1 cellular context compared by ENCODE assay signal in genomic region chr14:31456841-31457664, GRCh38.
TF ChIP-seq lines count a peak whose summit lies in the region.

DTD2 (minus strand) TSS chr14:31457506; CDS start chr14:31457393, 113 bp downstream.

TF ChIP-seq in HepG2, 621 proteins besides CTCF, POLR2A, EP300 and RAD21 (continued from another document and continues in another):
- peak; percentile 53; the same call in 1 of the 2 replicates for TF ChIP-seq ZNF281 (CRISPR knock-in tag; IDR thresholded peaks at IDR 0.05; ENCODE audit: borderline replicate concordance)
- no peak for TF ChIP-seq SETDB1 (CRISPR knock-in tag; IDR thresholded peaks at IDR 0.05; ENCODE audit: borderline replicate concordance)
- TF ChIP-seq HES4 (CRISPR knock-in tag; IDR thresholded peaks at IDR 0.05; ENCODE audit: borderline replicate concordance): peak; percentile 99
- TF ChIP-seq ZNF713 (CRISPR knock-in tag; IDR thresholded peaks at IDR 0.05): peak; percentile 100
- TF ChIP-seq TMF1 (CRISPR knock-in tag; IDR thresholded peaks at IDR 0.05; ENCODE audit: low read depth): peak; percentile 98
- TF ChIP-seq E2F2 (CRISPR knock-in tag; IDR thresholded peaks at IDR 0.05; ENCODE audit: borderline replicate concordance): peak; percentile 93; the same call in 1 of the 2 replicates
- TF ChIP-seq MLLT10 (CRISPR knock-in tag; IDR thresholded peaks at IDR 0.05): peak; percentile 90; the same call in 1 of the 2 replicates
- TF ChIP-seq BRCA1 (CRISPR knock-in tag; IDR thresholded peaks at IDR 0.05): peak; percentile 99
- TF ChIP-seq HNRNPUL1 (IDR thresholded peaks at IDR 0.05; ENCODE audit: low read depth, low read length): peak; percentile 68; the same call in 1 of the 2 replicates
- peak; percentile 99 for TF ChIP-seq ZNF160 (CRISPR knock-in tag; IDR thresholded peaks at IDR 0.05)
- no peak for TF ChIP-seq SRF (IDR thresholded peaks at IDR 0.05; ENCODE audit: low read depth, low read length)
- peak; percentile 100 for TF ChIP-seq ZNF724P (CRISPR knock-in tag; IDR thresholded peaks at IDR 0.05; ENCODE audit: borderline replicate concordance)
- no peak; the same call in 1 of the 2 replicates for TF ChIP-seq TEAD2 (CRISPR knock-in tag; IDR thresholded peaks at IDR 0.05)
- TF ChIP-seq CEBPG (CRISPR knock-in tag; IDR thresholded peaks at IDR 0.05): peak; percentile 79
- TF ChIP-seq MEIS2 (CRISPR knock-in tag; IDR thresholded peaks at IDR 0.05): peak; percentile 97
- TF ChIP-seq FOXJ3 (CRISPR knock-in tag; IDR thresholded peaks at IDR 0.05; ENCODE audit: borderline replicate concordance): peak; percentile 95
- TF ChIP-seq GLI4 (CRISPR knock-in tag; IDR thresholded peaks at IDR 0.05; ENCODE audit: borderline replicate concordance): peak; percentile 100; the same call in 1 of the 2 replicates
- TF ChIP-seq ZNF790 (CRISPR knock-in tag; IDR thresholded peaks at IDR 0.05; ENCODE audit: borderline replicate concordance): peak; percentile 99
- TF ChIP-seq RBAK (CRISPR knock-in tag; IDR thresholded peaks at IDR 0.05): peak; percentile 90; the same call in 1 of the 2 replicates
- peak; percentile 99 for TF ChIP-seq ZC3H13 (CRISPR knock-in tag; IDR thresholded peaks at IDR 0.05)
- peak; percentile 92 for TF ChIP-seq ZNF329 (CRISPR knock-in tag; IDR thresholded peaks at IDR 0.05; ENCODE audit: low read depth)
- no peak for TF ChIP-seq THYN1 (CRISPR knock-in tag; IDR thresholded peaks at IDR 0.05; ENCODE audit: borderline replicate concordance, low read depth)
- TF ChIP-seq ZNF382 (CRISPR knock-in tag; IDR thresholded peaks at IDR 0.05; ENCODE audit: borderline replicate concordance): no peak
- no peak for TF ChIP-seq U2AF1 (optimal IDR thresholded peaks at IDR 0.05; ENCODE audit: low read depth, low read length)
- TF ChIP-seq ZNF451 (CRISPR knock-in tag; IDR thresholded peaks at IDR 0.05): peak; percentile 100
- peak; percentile 99 for TF ChIP-seq HOXA5 (CRISPR knock-in tag; IDR thresholded peaks at IDR 0.05)
- 0 out of 2 replicates have a peak, but pooled peaks have one; percentile 70 for TF ChIP-seq ZMAT5 (CRISPR knock-in tag; IDR thresholded peaks at IDR 0.05; ENCODE audit: borderline replicate concordance, low read depth)
- TF ChIP-seq ZNF629 (CRISPR knock-in tag; conservative IDR thresholded peaks at IDR 0.05): peak; percentile 75
- no peak; the same call in 1 of the 2 replicates for TF ChIP-seq ZNF24 (IDR thresholded peaks at IDR 0.05)
- no peak for TF ChIP-seq MATR3 (CRISPR knock-in tag; IDR thresholded peaks at IDR 0.05)
- TF ChIP-seq SOX13 (IDR thresholded peaks at IDR 0.05): peak; percentile 71; the same call in 1 of the 2 replicates
- peak; percentile 55 to 76; a peak in 3 of 4 replicates for TF ChIP-seq SOX13 (CRISPR knock-in tag; conservative IDR thresholded peaks at IDR 0.05 in 1 of 2, IDR thresholded peaks at IDR 0.05 in 1 of 2)
- peak; percentile 51; the same call in 1 of the 2 replicates for TF ChIP-seq CHD2 (IDR thresholded peaks at IDR 0.05; ENCODE audit: low read depth, low read length)
- TF ChIP-seq HNRNPL (IDR thresholded peaks at IDR 0.05; ENCODE audit: low read depth, low read length): peak; percentile 93
- no peak for TF ChIP-seq PRPF4 (IDR thresholded peaks at IDR 0.05; ENCODE audit: low read depth, low read length, poor library complexity, severe bottlenecking)
- TF ChIP-seq FLYWCH1 (CRISPR knock-in tag; IDR thresholded peaks at IDR 0.05): peak; percentile 63; the same call in 1 of the 2 replicates
- peak; percentile 99 for TF ChIP-seq TBX2 (CRISPR knock-in tag; IDR thresholded peaks at IDR 0.05; ENCODE audit: borderline replicate concordance)
- TF ChIP-seq ZZZ3 (CRISPR knock-in tag; IDR thresholded peaks at IDR 0.05; ENCODE audit: borderline replicate concordance): peak; percentile 99
- TF ChIP-seq HOXA3 (CRISPR knock-in tag; IDR thresholded peaks at IDR 0.05): peak; percentile 98
- peak; percentile 38; the same call in 1 of the 2 replicates for TF ChIP-seq ZBTB1 (CRISPR knock-in tag; IDR thresholded peaks at IDR 0.05; ENCODE audit: borderline replicate concordance)
- no peak; the same call in 1 of the 2 replicates for TF ChIP-seq ZNF737 (CRISPR knock-in tag; IDR thresholded peaks at IDR 0.05; ENCODE audit: borderline replicate concordance)
- TF ChIP-seq DR1 (CRISPR knock-in tag; IDR thresholded peaks at IDR 0.05): peak; percentile 96; the same call in 1 of the 2 replicates
- TF ChIP-seq ZNF800 (CRISPR knock-in tag; IDR thresholded peaks at IDR 0.05): peak; percentile 94
- peak; percentile 99 for TF ChIP-seq ZNF83 (CRISPR knock-in tag; IDR thresholded peaks at IDR 0.05; ENCODE audit: borderline replicate concordance)
- no peak for TF ChIP-seq ZNF496 (CRISPR knock-in tag; IDR thresholded peaks at IDR 0.05; ENCODE audit: insufficient replicate concordance)
- TF ChIP-seq SNAPC2 (CRISPR knock-in tag; IDR thresholded peaks at IDR 0.05): peak; percentile 94
- TF ChIP-seq MIER2 (CRISPR knock-in tag; IDR thresholded peaks at IDR 0.05): peak; percentile 86; the same call in 1 of the 2 replicates
- peak; percentile 100 for TF ChIP-seq ERF (CRISPR knock-in tag; IDR thresholded peaks at IDR 0.05)
- TF ChIP-seq ZNF816 (CRISPR knock-in tag; IDR thresholded peaks at IDR 0.05; ENCODE audit: borderline replicate concordance): peak; percentile 100
- peak; percentile 98 for TF ChIP-seq MAF1 (CRISPR knock-in tag; IDR thresholded peaks at IDR 0.05; ENCODE audit: borderline replicate concordance)
- no peak for TF ChIP-seq MBNL3 (CRISPR knock-in tag; conservative IDR thresholded peaks at IDR 0.05)
- peak; percentile 92; the same call in 1 of the 2 replicates for TF ChIP-seq DDIT3 (CRISPR knock-in tag; IDR thresholded peaks at IDR 0.05)
- peak; percentile 99 for TF ChIP-seq THAP9 (CRISPR knock-in tag; IDR thresholded peaks at IDR 0.05; ENCODE audit: borderline replicate concordance)
- TF ChIP-seq KAT7 (CRISPR knock-in tag; IDR thresholded peaks at IDR 0.05; ENCODE audit: borderline replicate concordance): peak; percentile 100
- peak; percentile 83; the same call in 1 of the 2 replicates for TF ChIP-seq ZNF740 (CRISPR knock-in tag; IDR thresholded peaks at IDR 0.05)
- TF ChIP-seq THAP8 (CRISPR knock-in tag; IDR thresholded peaks at IDR 0.05; ENCODE audit: borderline replicate concordance): peak; percentile 96
- peak; percentile 96 for TF ChIP-seq TFDP1 (CRISPR knock-in tag; IDR thresholded peaks at IDR 0.05; ENCODE audit: borderline replicate concordance)
- TF ChIP-seq IKZF5 (CRISPR knock-in tag; IDR thresholded peaks at IDR 0.05): peak; percentile 99
- TF ChIP-seq ZNF225 (CRISPR knock-in tag; IDR thresholded peaks at IDR 0.05): peak; percentile 100
- peak; percentile 99 for TF ChIP-seq MEIS1 (CRISPR knock-in tag; IDR thresholded peaks at IDR 0.05; ENCODE audit: borderline replicate concordance)
- TF ChIP-seq PHF8 (CRISPR knock-in tag; IDR thresholded peaks at IDR 0.05): peak; percentile 100
- peak; percentile 100 for TF ChIP-seq MXD3 (CRISPR knock-in tag; IDR thresholded peaks at IDR 0.05)
